22 cellular contexts compared by ENCODE assay signal in the genomic region with DNA sequence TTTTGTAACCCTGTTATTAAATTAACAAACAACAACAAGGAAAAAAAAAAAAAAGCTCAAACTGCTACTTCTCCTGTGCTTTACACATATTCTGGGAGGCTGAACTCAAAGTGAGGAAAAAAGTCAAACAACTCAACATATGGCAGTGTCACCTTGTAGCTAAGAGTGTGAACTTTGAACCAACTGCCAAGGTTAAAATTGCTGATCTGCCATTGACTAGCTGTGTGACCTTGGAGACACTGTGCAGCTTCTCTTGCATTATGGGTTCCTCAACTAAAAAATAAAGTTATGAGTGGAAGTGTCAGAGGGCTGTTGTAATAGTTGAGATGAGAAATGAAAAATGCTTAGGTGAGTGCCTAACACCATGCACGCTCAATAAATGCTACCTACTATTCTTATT. TPM values are rescaled to one million over a fixed set of nuclear protein-coding genes. Genes with fewer than 3 reads are reported as not detected.
DNase-seq lines count a peak whose midpoint lies in the region; ATAC-seq, FAIRE-seq and TF ChIP-seq lines count a peak whose summit lies in the region.
"Had no signal": no experiment of that assay in that cellular context is flagged by ENCODE, and none has a peak within 500 bp of the region (broad histone marks: within the 10 kb centered on the region; RNA-seq: fewer than 3 reads in every experiment).

No MANE protein-coding gene starts in this region.

- no peaks in the 10 kb centered on the region for H4K20me1 ChIP-seq in GM12878 (ENCODE audit: control insufficient read depth, insufficient read depth)
- H4K20me1 ChIP-seq: BLaER1 treated with 17β-estradiol and CSF1 and Interleukin-3, amounts not matched to agents 10 nM and 100 nM had no signal

- H3K36me3 ChIP-seq in GM12878 (ENCODE audit: control insufficient read depth in 2 of 2, insufficient read depth in 2 of 2, low read length in 1 of 2), result no peaks in the 10 kb centered on the region
- H3K36me3 ChIP-seq in small intestine (ENCODE audit: control insufficient read depth in 2 of 2, insufficient read depth in 2 of 2, low read length in 2 of 2), result no peaks in the 10 kb centered on the region
- no peaks in the 10 kb centered on the region for H3K36me3 ChIP-seq in testis (ENCODE audit: low read depth, missing control alignments)
- H3K36me3 ChIP-seq in psoas muscle (ENCODE audit: insufficient read depth in 1 of 2, low read depth in 1 of 2), result no peaks in the 10 kb centered on the region
- H3K36me3 ChIP-seq: BLaER1 treated with 17β-estradiol and CSF1 and Interleukin-3, amounts not matched to agents 10 nM and 100 nM had no signal

- TF ChIP-seq RAD21 in GM12878 (IDR thresholded peaks at IDR 0.05; ENCODE audit: insufficient read depth, low read depth, low read length), result no peak

- POLR2A ChIA-PET in GM12878 (lab: Charles Lee), result interaction anchor here (0.6 to 0.9 kb wide), 4 partner anchors 14 to 1198 kb away, joined by 3 to 4 read pairs (median 3); no protein-coding TSS in a partner anchor

- H3K27ac ChIP-seq in GM12878 (ENCODE audit: control insufficient read depth, insufficient read depth) (no peak overlapping the region), small intestine (ENCODE audit: low read depth in 1 of 2, low read length in 1 of 2) (no peak overlapping the region), testis (no peak overlapping the region), psoas muscle (no peak overlapping the region)
- H3K27ac ChIP-seq: 22Rv1; A549; BLaER1 treated with 17β-estradiol and CSF1 and Interleukin-3, amounts not matched to agents 10 nM and 100 nM; C4-2B had no signal

- DNase-seq in DMS 273 (lab: John Stamatoyannopoulos, UW; ENCODE audit: unreplicated experiment) (peak; percentile 9), DMS 273 treated with DMSO at 0.1 percent for 48 hours (lab: John Stamatoyannopoulos, UW) (no peak), GM12878 (ENCODE audit: low read depth, low spot score) (no peak), small intestine (peak; percentile 35), testis (no peak), psoas muscle (no peak)
- DNase-seq: AML-193; Caco-2; Calu3; CD4-positive, alpha-beta T cell; CD8-positive, alpha-beta T cell; DMS79 treated with DMSO at 0.1 percent for 48 hours; GF-D8 had no signal

- TF ChIP-seq CTCF in GM12878 (IDR thresholded peaks at IDR 0.05 in 2 of 3, conservative IDR thresholded peaks at IDR 0.05 in 1 of 3; ENCODE audit: control insufficient read depth in 2 of 3, extremely low read depth in 1 of 3, insufficient read depth in 1 of 3, low read depth in 3 of 3, low read length in 3 of 3), result no peak
- TF ChIP-seq CTCF in testis (IDR thresholded peaks at IDR 0.05), result no peak
- TF ChIP-seq CTCF in psoas muscle (IDR thresholded peaks at IDR 0.05), result no peak

- H3K4me3 ChIP-seq in GM12878 (no peak overlapping the region), small intestine (ENCODE audit: low read depth in 1 of 2, low read length in 2 of 2) (no peak overlapping the region), testis (no peak overlapping the region), psoas muscle (no peak overlapping the region)
- H3K4me3 ChIP-seq: A549; BLaER1 treated with 17β-estradiol and CSF1 and Interleukin-3, amounts not matched to agents 10 nM and 100 nM had no signal

- in situ Hi-C loops in GM12878 (cut with MboI), result no loop called here

- no peak overlapping the region for H2AFZ ChIP-seq in GM12878 (ENCODE audit: control insufficient read depth, low read depth, low read length)

- H3K79me2 ChIP-seq in GM12878 (ENCODE audit: control insufficient read depth, insufficient read depth, low read length), result no peaks in the 10 kb centered on the region

- intact Hi-C loops in GM12878 (cut with micrococcal nuclease; ENCODE audit: unreplicated experiment), result no loop called here
- intact Hi-C loops in testis (cut with DNase I; ENCODE audit: low total_unique reads), result no loop called here
- intact Hi-C loops in psoas muscle (cut with DNase I), result no loop called here

- no TSS peak for BruUV-seq in GM12878 (replicated peaks; lab: Mats Ljungman, UMichigan)

- H3K9ac ChIP-seq in GM12878 (ENCODE audit: control insufficient read depth, insufficient read depth, low read length), result no peak overlapping the region
- H3K9ac ChIP-seq: BLaER1 treated with 17β-estradiol and CSF1 and Interleukin-3, amounts not matched to agents 10 nM and 100 nM had no signal

- H3K4me2 ChIP-seq in GM12878 (ENCODE audit: control insufficient read depth, insufficient read depth), result no peak overlapping the region
- H3K4me2 ChIP-seq: A549; BLaER1 treated with 17β-estradiol and CSF1 and Interleukin-3, amounts not matched to agents 10 nM and 100 nM had no signal

- FAIRE-seq in GM12878 (lab: Jason Lieb, UNC), result no peak
- no peak for FAIRE-seq in small intestine (lab: Jason Lieb, UNC)
- FAIRE-seq: A549, D721Med, G401.6, GM12892, GM18507 had no signal

- no peak for TF ChIP-seq EP300 in GM12878 (IDR thresholded peaks at IDR 0.05; ENCODE audit: borderline replicate concordance in 1 of 2, control insufficient read depth in 1 of 2, low read depth in 2 of 2, low read length in 2 of 2)

- CTCF ChIA-PET in GM12878 (lab: Yijun Ruan, JAX), result interaction anchor here (0.6 to 2.7 kb wide), 8 partner anchors 9 to 392 kb away, joined by 3 to 10 read pairs (median 6); no protein-coding TSS in a partner anchor

- H3K4me1 ChIP-seq in GM12878 (ENCODE audit: control insufficient read depth, insufficient read depth, low read length) (no peaks in the 10 kb centered on the region), small intestine (ENCODE audit: control insufficient read depth in 2 of 2, insufficient read depth in 1 of 2, low read depth in 1 of 2, low read length in 1 of 2) (no peaks in the 10 kb centered on the region), testis (no peaks in the 10 kb centered on the region), psoas muscle (no peaks in the 10 kb centered on the region)
- H3K4me1 ChIP-seq: A549; BLaER1 treated with 17β-estradiol and CSF1 and Interleukin-3, amounts not matched to agents 10 nM and 100 nM had no signal

- RAD21 ChIA-PET in GM12878 (lab: Charles Lee; ENCODE audit: unreplicated experiment), result interaction anchor here (0.6 to 1.5 kb wide), 8 partner anchors 13 to 61 kb away, joined by 3 to 4 read pairs (median 3); no protein-coding TSS in a partner anchor

- TF ChIP-seq POLR2A in GM12878 (IDR thresholded peaks at IDR 0.05; ENCODE audit: low read depth, low read length) (no peak), testis (IDR thresholded peaks at IDR 0.05) (no peak)

- H3K27me3 ChIP-seq in GM12878 (replicated peaks in 1 of 2; ENCODE audit: control insufficient read depth in 2 of 2, insufficient read depth in 2 of 2, low read length in 1 of 2) (no peaks in the 10 kb centered on the region), small intestine (ENCODE audit: control insufficient read depth in 2 of 2, insufficient read depth in 2 of 2, low read length in 2 of 2) (no peaks in the 10 kb centered on the region), testis (no peaks in the 10 kb centered on the region), psoas muscle (ENCODE audit: insufficient read depth in 3 of 3, low read length in 2 of 3) (no peaks in the 10 kb centered on the region)
- H3K27me3 ChIP-seq: BLaER1 treated with 17β-estradiol and CSF1 and Interleukin-3, amounts not matched to agents 10 nM and 100 nM had no signal

- H3K9me3 ChIP-seq in GM12878 (replicated peaks; ENCODE audit: control insufficient read depth, insufficient read depth, low read length) (no peaks in the 10 kb centered on the region), small intestine (ENCODE audit: control insufficient read depth, low read depth) (no peaks in the 10 kb centered on the region), testis (no peaks in the 10 kb centered on the region), psoas muscle (no peaks in the 10 kb centered on the region)
- H3K9me3 ChIP-seq: A549; BLaER1 treated with 17β-estradiol and CSF1 and Interleukin-3, amounts not matched to agents 10 nM and 100 nM; Caco-2 had no signal

- peak; percentile 8; the same call in 2 of the 3 replicates for ATAC-seq in GM12878
- no peak for ATAC-seq in psoas muscle
- ATAC-seq: A549; CD8-positive, alpha-beta T cell had no signal

- WGBS in GM12878 (ENCODE audit: insufficient coverage, insufficient replicate concordance, low lambda C conversion rate, missing lambda C conversion rate), result 7% methylated on average over 1 of the region's 1 CpG
- WGBS in small intestine, 3 donors, result 87 to 100% (median 91%) methylated on average over 1 of the region's 1 CpG
- 86 to 89% methylated on average over 1 of the region's 1 CpG for WGBS in testis, 2 donors
- 95 to 97% (median 97%) methylated on average over 1 of the region's 1 CpG for WGBS in psoas muscle, 3 donors

- SMC1A ChIA-PET in GM12878 (lab: Charles Lee; ENCODE audit: uncharacterized antibody, unreplicated experiment), result interaction anchor here (0.6 to 17.5 kb wide), 10 partner anchors 10 to 210 kb away, joined by 3 to 172 read pairs (median 6); no protein-coding TSS in a partner anchor

TF ChIP-seq in GM12878, 131 proteins besides CTCF, POLR2A, EP300 and RAD21 (continues in another document):
- TF ChIP-seq NR2C1 (IDR thresholded peaks at IDR 0.05) (peak; percentile 7; the same call in 1 of the 2 replicates), TAF1 (IDR thresholded peaks at IDR 0.05; ENCODE audit: borderline replicate concordance, low read depth, low read length) (no peak), NFYA (IDR thresholded peaks at IDR 0.05; ENCODE audit: borderline replicate concordance, low read depth, low read length) (no peak)

RNA-seq across cellular contexts. Expression of gene STXBP6, which starts 34.2 kb away (rescaled TPM):
- total RNA-seq in GM12878 (2013; cell fraction: nucleolus; rRNA removed), result 12.3 and 12.7 TPM in 2 replicates
- 1.9 and 2.0 TPM in 2 replicates for total RNA-seq in GM12878 (2014; rRNA removed)
- 1.6 and 1.8 TPM in 2 replicates for total RNA-seq in GM12878 (2014; rRNA removed; fragmentation: Illumina TruSeq; extraction: Trizol)
- total RNA-seq in GM12878 (2021), result 1.5 and 1.7 TPM in 2 replicates
- polyA plus RNA-seq in GM12878 (2011; ENCODE audit: low read depth), result 1.5 TPM
- 47.3 and 58.0 TPM in 2 replicates for polyA plus RNA-seq in GM12878 (2011; rRNA removed)
- polyA plus RNA-seq in GM12878 (2011; cell fraction: cytosol; rRNA removed), result 22.5 and 28.7 TPM in 2 replicates
- 18.2 and 19.0 TPM in 2 replicates for polyA plus RNA-seq in GM12878 (2011; cell fraction: nucleus; rRNA removed)
- polyA plus RNA-seq in GM12878 (2012), result 2.4 and 4.4 TPM in 2 replicates
- 0.71 and 2.0 TPM in 2 replicates for polyA plus RNA-seq in GM12878 (2014; fragmentation: Illumina TruSeq; extraction: Trizol)
- 1 to 10 TPM; 1.2 to 1.8 TPM for polyA plus RNA-seq in GM12878 (2014; fragmentation: Nextera tagmentation; extraction: Ambion mirVana)
- polyA plus RNA-seq in GM12878 (2014; rRNA removed), result 1.8 TPM in 2 replicates
- 1 to 10 TPM; 1.9 to 2.8 TPM for polyA plus RNA-seq in GM12878 (2016; fragmentation: Nextera tagmentation; extraction: Ambion mirVana)
- polyA minus RNA-seq in GM12878 (2011; rRNA and poly(A)+ RNA removed), result 21.7 and 26.0 TPM in 2 replicates
- polyA minus RNA-seq in GM12878 (2011; cell fraction: cytosol; rRNA and poly(A)+ RNA removed), result 5.1 and 6.0 TPM in 2 replicates
- 17.7 and 24.8 TPM in 2 replicates for polyA minus RNA-seq in GM12878 (2011; cell fraction: nucleus; rRNA and poly(A)+ RNA removed)
- polyA plus RNA-seq in small intestine, result 10 to 100 TPM; 12.7 to 53.7 (median 23.2) TPM
- 10 to 100 TPM in 1 of 2 donors, 1 to 10 TPM in 1; 4.7 to 11.3 TPM for total RNA-seq in testis
- 8.6 TPM for polyA plus RNA-seq in testis (ENCODE audit: insufficient read depth, low read depth, low replicate concordance)
- 1 to 10 TPM; 1.1 to 3.5 (median 2.5) TPM for total RNA-seq in psoas muscle
- 1 to 10 TPM; 1.9 to 2.2 (median 2.1) TPM for polyA plus RNA-seq in psoas muscle
- total RNA-seq: B cell; CD4-positive, alpha-beta T cell; CD8-positive, alpha-beta T cell had no signal

Comparison
In these comparisons a context has a peak if more than half of its experiments do, and no peak if none do; other contexts are left out.
1. DNase-seq: peak in DMS 273 (single experiment) and small intestine (single experiment); none in DMS 273 treated with DMSO at 0.1 percent for 48 hours (single experiment), GM12878 (single experiment), testis (single experiment) and psoas muscle (0 of 2).